ENCODE assay signal across 21 cellular contexts in genomic region chr3:111650378-111651275, GRCh38. TPM values are rescaled to one million over a fixed set of nuclear protein-coding genes. Genes with fewer than 3 reads are reported as not detected.
DNase-seq lines count a peak whose midpoint lies in the region; ATAC-seq and TF ChIP-seq lines count a peak whose summit lies in the region.
"Had no signal": no experiment of that assay in that cellular context is flagged by ENCODE, and none has a peak within 500 bp of the region (broad histone marks: within the 10 kb centered on the region; RNA-seq: fewer than 3 reads in every experiment).

No MANE protein-coding gene starts in this region.

- ATAC-seq in activated CD4-positive, alpha-beta T cell treated with anti-CD3 and anti-CD28 coated beads for 36 hours: no peak
- ATAC-seq in HG02610 (IDR thresholded peaks at IDR 0.05; ENCODE audit: unreplicated experiment) (no peak), HG03175 (IDR thresholded peaks at IDR 0.05; ENCODE audit: unreplicated experiment) (no peak)
- ATAC-seq: upper lobe of right lung had no signal

- POLR2A ChIA-PET in activated CD4-positive, alpha-beta T cell treated with anti-CD3 and anti-CD28 coated beads for 36 hours (lab: Charles Lee): no interaction called here

- peaks cover 8% of the 10 kb centered on the region for H3K4me1 Mint-ChIP-seq in activated CD4-positive, alpha-beta T cell treated with anti-CD3 and anti-CD28 coated beads for 36 hours

- no peak for DNase-seq in activated CD4-positive, alpha-beta T cell treated with anti-CD3 and anti-CD28 coated beads for 36 hours
- no peak for DNase-seq in activated CD4-positive, alpha-beta T cell treated with anti-CD3 and anti-CD28 coated beads, Interleukin-2, amount 50 U/mL, for 1 hour
- DNase-seq in NCI-H82 treated with DMSO at 0.1 percent for 48 hours (lab: John Stamatoyannopoulos, UW; ENCODE audit: unreplicated experiment) (peak; percentile 40), kidney tubule cell (ENCODE audit: low spot score) (peak; percentile 54), retinal pigment epithelial cell (ENCODE audit: low read depth) (peak; percentile 76), NCI-H345 (lab: John Stamatoyannopoulos, UW) (no peak)
- DNase-seq: activated B cell treated with CpG ODN at 0.5 μM for 24 hours; activated CD4-positive, alpha-beta memory T cell treated with anti-CD3 and anti-CD28 coated beads for 36 hours; activated naive CD4-positive, alpha-beta T cell; anterior cingulate cortex; BE2C; IMR-90; mesenchymal stem cell; NCI-H1092 treated with DMSO at 0.1 percent for 48 hours; NCI-H1930; NCI-H774; substantia nigra; upper lobe of right lung had no signal

- CTCF ChIA-PET in activated CD4-positive, alpha-beta T cell treated with anti-CD3 and anti-CD28 coated beads for 36 hours (lab: Charles Lee): no interaction called here

- no peak overlapping the region for H3K4me3 ChIP-seq in retinal pigment epithelial cell (ENCODE audit: low read length)
- H3K4me3 ChIP-seq: upper lobe of right lung had no signal

- intact Hi-C loops in activated CD4-positive, alpha-beta T cell treated with anti-CD3 and anti-CD28 coated beads for 36 hours (cut with DNase I, micrococcal nuclease): no loop called here

- H3K27me3 Mint-ChIP-seq in activated CD4-positive, alpha-beta T cell treated with anti-CD3 and anti-CD28 coated beads for 36 hours: no peaks in the 10 kb centered on the region
- H3K27me3 Mint-ChIP-seq: activated B cell treated with CpG ODN at 0.5 μM for 24 hours; activated CD4-positive, alpha-beta memory T cell treated with anti-CD3 and anti-CD28 coated beads for 36 hours had no signal

- TF ChIP-seq CTCF in retinal pigment epithelial cell (conservative IDR thresholded peaks at IDR 0.05; ENCODE audit: low read depth, low read length): no peak

- peak overlapping the region; percentile 17 for H3K27ac Mint-ChIP-seq in activated CD4-positive, alpha-beta T cell treated with anti-CD3 and anti-CD28 coated beads for 36 hours
- H3K27ac Mint-ChIP-seq: activated B cell treated with CpG ODN at 0.5 μM for 24 hours; activated CD4-positive, alpha-beta memory T cell treated with anti-CD3 and anti-CD28 coated beads for 36 hours had no signal

- H3K4me3 Mint-ChIP-seq in activated CD4-positive, alpha-beta T cell treated with anti-CD3 and anti-CD28 coated beads for 36 hours: no peak overlapping the region
- H3K4me3 Mint-ChIP-seq: activated B cell treated with CpG ODN at 0.5 μM for 24 hours; activated CD4-positive, alpha-beta memory T cell treated with anti-CD3 and anti-CD28 coated beads for 36 hours had no signal

- H3K36me3 Mint-ChIP-seq in activated CD4-positive, alpha-beta T cell treated with anti-CD3 and anti-CD28 coated beads for 36 hours (ENCODE audit: low read depth): peaks cover 66% of the 10 kb centered on the region

- H3K9me3 Mint-ChIP-seq in activated CD4-positive, alpha-beta T cell treated with anti-CD3 and anti-CD28 coated beads for 36 hours (ENCODE audit: low read depth): no peaks in the 10 kb centered on the region
- H3K9me3 Mint-ChIP-seq: activated B cell treated with CpG ODN at 0.5 μM for 24 hours; activated CD4-positive, alpha-beta memory T cell treated with anti-CD3 and anti-CD28 coated beads for 36 hours had no signal

RNA-seq across cellular contexts. Expression of gene PLCXD2, which starts 23.8 kb away (rescaled TPM):
- 1 to 10 TPM; 6.5 to 7.4 TPM for total RNA-seq in activated CD4-positive, alpha-beta T cell treated with anti-CD3 and anti-CD28 coated beads for 36 hours

RNA-seq across cellular contexts. Expression of gene ZBED2, which starts 55.5 kb away (rescaled TPM):
- 100 to 1,000 TPM; 313 to 418 TPM for total RNA-seq in activated CD4-positive, alpha-beta T cell treated with anti-CD3 and anti-CD28 coated beads for 36 hours
- total RNA-seq: cardiac septum had no signal

Comparison
In these comparisons a context has a peak if more than half of its experiments do, and no peak if none do; other contexts are left out.
1. DNase-seq: peak in NCI-H82 treated with DMSO at 0.1 percent for 48 hours (single experiment), kidney tubule cell (single experiment) and retinal pigment epithelial cell (single experiment); none in activated CD4-positive, alpha-beta T cell treated with anti-CD3 and anti-CD28 coated beads for 36 hours (single experiment), activated CD4-positive, alpha-beta T cell treated with anti-CD3 and anti-CD28 coated beads, Interleukin-2, amount 50 U/mL, for 1 hour (single experiment) and NCI-H345 (single experiment).